ENCODE assay signal across 9 cellular contexts in the genomic region with DNA sequence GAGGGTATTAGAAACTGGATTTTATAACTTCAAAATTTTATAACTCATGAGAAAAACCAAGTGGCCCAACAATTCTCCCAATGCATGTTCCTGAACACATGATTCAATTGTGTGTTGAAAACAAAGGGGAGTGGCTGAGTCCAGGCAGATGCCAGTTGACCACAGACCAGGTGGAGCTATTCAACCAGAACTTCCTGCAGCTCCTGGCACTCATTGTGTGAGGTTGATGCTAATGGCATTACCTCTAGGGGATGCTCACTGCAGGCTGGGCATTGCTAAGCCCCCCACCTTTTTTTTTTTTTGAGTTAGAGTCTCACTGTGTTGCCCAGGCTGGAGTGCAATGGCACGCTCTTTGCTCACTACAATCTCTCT. TPM values are rescaled to one million over a fixed set of nuclear protein-coding genes. Genes with fewer than 3 reads are reported as not detected.
DNase-seq lines count a peak whose midpoint lies in the region; ATAC-seq and TF ChIP-seq lines count a peak whose summit lies in the region.
"Had no signal": no experiment of that assay in that cellular context is flagged by ENCODE, and none has a peak within 500 bp of the region (broad histone marks: within the 10 kb centered on the region; RNA-seq: fewer than 3 reads in every experiment).

No MANE protein-coding gene starts in this region.

- H2AFZ ChIP-seq in neuronal stem cell (ENCODE audit: low read length) = no peak overlapping the region

- in situ Hi-C loops in Panc1 (cut with HindIII; ENCODE audit: low pct_unique_long_range_greater_than_20kb, low sequenced_read_pairs) = no loop called here

- peak overlapping the region; percentile 100 for H3K27ac ChIP-seq in Panc1 (ENCODE audit: low read length)
- H3K27ac ChIP-seq in suprapubic skin = peak overlapping the region; percentile 90
- H3K27ac ChIP-seq in neuronal stem cell (replicated peaks; ENCODE audit: low read length) = no peak overlapping the region

- H2AK5ac ChIP-seq in neuronal stem cell (ENCODE audit: low read depth, low read length) = no peak overlapping the region

- no peak overlapping the region for H2BK15ac ChIP-seq in neuronal stem cell (ENCODE audit: low read length)

- intact Hi-C loops in Panc1 (cut with micrococcal nuclease; ENCODE audit: unreplicated experiment) = no loop called here

- TF ChIP-seq EP300 in suprapubic skin (IDR thresholded peaks at IDR 0.05) = no peak

- H3K9me3 ChIP-seq in Panc1 (ENCODE audit: control insufficient read depth, insufficient read depth, low read depth, low read length) (no peaks in the 10 kb centered on the region), suprapubic skin (no peaks in the 10 kb centered on the region), neuronal stem cell (replicated peaks in 1 of 2; ENCODE audit: control insufficient read depth in 2 of 2, insufficient read depth in 1 of 2, low read depth in 1 of 2, low read length in 2 of 2) (no peaks in the 10 kb centered on the region)

- H4K91ac ChIP-seq in neuronal stem cell (ENCODE audit: low read depth, low read length, poor library complexity) = no peak overlapping the region

- no peak overlapping the region for H3K4me2 ChIP-seq in neuronal stem cell (ENCODE audit: insufficient read depth, low read length, poor library complexity, severe bottlenecking)

- no peak for TF ChIP-seq CTCF in Panc1 (IDR thresholded peaks at IDR 0.05)
- TF ChIP-seq CTCF in fibroblast of the aortic adventitia (IDR thresholded peaks at IDR 0.05; ENCODE audit: insufficient read depth, low read length) = no peak
- TF ChIP-seq CTCF in suprapubic skin (IDR thresholded peaks at IDR 0.05) = peak in 1 of 2 donors; percentile 3

- no peaks in the 10 kb centered on the region for H3K27me3 ChIP-seq in Panc1 (ENCODE audit: control insufficient read depth, insufficient read depth, low read length)
- H3K27me3 ChIP-seq in suprapubic skin = no peaks in the 10 kb centered on the region
- H3K27me3 ChIP-seq in neuronal stem cell (ENCODE audit: control insufficient read depth in 3 of 3, insufficient read depth in 3 of 3, low read depth in 1 of 3, low read length in 3 of 3) = no peaks in the 10 kb centered on the region

- H3K4me3 ChIP-seq in Panc1 (ENCODE audit: low read depth in 2 of 2, low read length in 2 of 2) (no peak overlapping the region), fibroblast of the aortic adventitia (ENCODE audit: low read depth, low read length) (no peak overlapping the region), suprapubic skin (no peak overlapping the region), neuronal stem cell (ENCODE audit: low read length in 2 of 2) (no peak overlapping the region)

- H3K18ac ChIP-seq in neuronal stem cell (ENCODE audit: low read length) = no peak overlapping the region

- BruUV-seq in Panc1 (replicated peaks; lab: Mats Ljungman, UMichigan) = no TSS peak

- H3K14ac ChIP-seq in neuronal stem cell (ENCODE audit: low read length) = no peak overlapping the region

- POLR2A ChIA-PET in Panc1 (lab: Charles Lee) = interaction anchor here (0.7 to 2.1 kb wide), 6 partner anchors 14 to 93 kb away, joined by 3 to 8 read pairs (median 4); a partner anchor contains a TSS

- no peak overlapping the region for H2BK12ac ChIP-seq in neuronal stem cell (ENCODE audit: low read length)

- H3K4me1 ChIP-seq in Panc1 (ENCODE audit: control insufficient read depth, insufficient read depth, low read length) (peaks cover 94% of the 10 kb centered on the region), suprapubic skin (peaks cover 96% of the 10 kb centered on the region), neuronal stem cell (ENCODE audit: control insufficient read depth in 2 of 2, insufficient read depth in 1 of 2, low read depth in 1 of 2, low read length in 2 of 2) (peaks cover 14 to 15% of the 10 kb centered on the region in 2 donors)

- peaks cover 2% of the 10 kb centered on the region for H3K36me3 ChIP-seq in Panc1 (ENCODE audit: control insufficient read depth, insufficient read depth, low read length)
- H3K36me3 ChIP-seq in suprapubic skin = no peaks in the 10 kb centered on the region
- H3K36me3 ChIP-seq in neuronal stem cell (replicated peaks in 1 of 2; ENCODE audit: control insufficient read depth in 2 of 2, insufficient read depth in 2 of 2, low read length in 2 of 2) = no peaks in the 10 kb centered on the region

- ATAC-seq in Panc1 = 0 out of 2 replicates have a peak, but pooled peaks have one; percentile 9

- no peak overlapping the region for H4K8ac ChIP-seq in neuronal stem cell (ENCODE audit: low read depth, low read length)

- no peak overlapping the region for H2BK5ac ChIP-seq in neuronal stem cell (ENCODE audit: low read length)

- H2BK120ac ChIP-seq in neuronal stem cell (ENCODE audit: low read depth, low read length) = no peak overlapping the region

- CTCF ChIA-PET in Panc1 (lab: Charles Lee) = interaction anchor here (1.2 kb wide), 1 partner anchor 86 kb away, joined by 3 read pairs; no protein-coding TSS in a partner anchor

- no peaks in the 10 kb centered on the region for H3K79me1 ChIP-seq in neuronal stem cell (ENCODE audit: low read depth, low read length)

- no peak overlapping the region for H3K9ac ChIP-seq in neuronal stem cell (ENCODE audit: low read depth, low read length, poor library complexity)

- no peak overlapping the region for H3K4ac ChIP-seq in neuronal stem cell (ENCODE audit: low read length)

- DNase-seq in DMS153 (lab: John Stamatoyannopoulos, UW) = peak; percentile 87
- DNase-seq in DMS153 treated with DMSO at 0.1 percent for 48 hours (lab: John Stamatoyannopoulos, UW; ENCODE audit: unreplicated experiment) = no peak
- DNase-seq in Panc1 (ENCODE audit: low read depth, low spot score) = no peak
- DNase-seq in fibroblast of the aortic adventitia (ENCODE audit: low read depth) = peak; percentile 65
- DNase-seq in suprapubic skin (ENCODE audit: low spot score in 2 of 2) = no peak
- no peak for DNase-seq in activated CD4-positive, alpha-beta T cell treated with anti-CD3 and anti-CD28 coated beads, Interleukin-2, amount 50 U/mL, for 1 hour
- no peak for DNase-seq in neuronal stem cell (ENCODE audit: low spot score)
- no peak for DNase-seq in NCI-H446 treated with DMSO at 0.1 percent for 48 hours (lab: John Stamatoyannopoulos, UW)
- DNase-seq: activated CD4-positive, CD25-positive, alpha-beta regulatory T cell treated with anti-CD3 and anti-CD28 coated beads, Interleukin-2, amount 50 U/mL, for 72 hours had no signal

- H3K23ac ChIP-seq in neuronal stem cell (ENCODE audit: low read depth, low read length, poor library complexity) = no peak overlapping the region

- 80% methylated on average over 1 of the region's 1 CpG for WGBS in suprapubic skin
- no CpG with 5 or more reads among the region's 1 CpG for WGBS in neuronal stem cell (ENCODE audit: extremely low coverage in 2 of 2, insufficient read length in 2 of 2, insufficient replicate concordance in 1 of 2), 2 donors

- TF ChIP-seq POLR2A in suprapubic skin (IDR thresholded peaks at IDR 0.05) = no peak

RNA-seq across cellular contexts. Expression of a gene that starts 20.3 kb away (rescaled TPM):
- total RNA-seq in Panc1 (2021; ENCODE audit: unreplicated experiment) (376 TPM), fibroblast of the aortic adventitia (ENCODE audit: low replicate concordance) (381 and 408 TPM in 2 replicates), suprapubic skin (100 to 1,000 TPM in 3 of 4 donors, 10 to 100 TPM in 1; 77.8 to 174 (median 116) TPM)
- 187 TPM for polyA plus RNA-seq in Panc1 (2012; ENCODE audit: insufficient read length)
- polyA plus RNA-seq in neuronal stem cell (2013, experiment 1 of 2) = 2.9 TPM
- polyA plus RNA-seq in neuronal stem cell (2013, experiment 2 of 2) = 2.8 TPM

RNA-seq across cellular contexts. Expression of a gene that starts 34.6 kb away (rescaled TPM):
- total RNA-seq in Panc1 (2021; ENCODE audit: unreplicated experiment) (96.4 TPM), fibroblast of the aortic adventitia (ENCODE audit: low replicate concordance) (2.7 and 36.9 TPM in 2 replicates), suprapubic skin (1 to 10 TPM; 1.4 to 4.3 (median 2.8) TPM)
- polyA plus RNA-seq in Panc1 (2012; ENCODE audit: insufficient read length) = 29.0 TPM
- 34.7 TPM for polyA plus RNA-seq in neuronal stem cell (2013, experiment 1 of 2)
- polyA plus RNA-seq in neuronal stem cell (2013, experiment 2 of 2) = 34.1 TPM

Comparison
In these comparisons a context has a peak if more than half of its experiments do, and no peak if none do; other contexts are left out.
1. DNase-seq: peak in DMS153 (single experiment) and fibroblast of the aortic adventitia (single experiment); none in DMS153 treated with DMSO at 0.1 percent for 48 hours (single experiment), Panc1 (single experiment), suprapubic skin (0 of 2), activated CD4-positive, alpha-beta T cell treated with anti-CD3 and anti-CD28 coated beads, Interleukin-2, amount 50 U/mL, for 1 hour (single experiment), neuronal stem cell (single experiment) and NCI-H446 treated with DMSO at 0.1 percent for 48 hours (single experiment).